Comparison of ENCODE assay signal across 22 cellular contexts in the genomic region with DNA sequence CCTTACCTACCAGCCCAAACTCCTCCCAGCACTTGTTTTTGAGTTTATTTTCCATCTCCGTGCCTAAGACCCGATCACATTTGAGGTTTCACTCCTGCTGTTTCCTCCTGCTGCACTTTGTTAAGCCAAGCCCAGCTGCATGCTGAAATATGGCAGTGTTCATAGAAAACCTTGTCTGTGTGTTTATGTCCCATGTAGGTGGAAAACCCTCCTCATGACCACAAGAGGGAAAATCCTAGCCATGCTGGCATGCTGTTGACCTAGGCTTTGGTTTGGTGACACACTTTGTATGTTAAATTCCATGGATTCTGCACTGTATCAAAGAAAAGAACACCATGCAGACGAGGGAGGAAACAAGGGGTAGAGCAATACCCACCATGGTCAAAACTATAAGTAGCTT.
"Had no signal": no experiment of that assay in that cellular context is flagged by ENCODE, and none has a peak within 500 bp of the region (broad histone marks: within the 10 kb centered on the region; RNA-seq: fewer than 3 reads in every experiment).

No MANE protein-coding gene starts in this region.

- H3K27ac Mint-ChIP-seq: activated naive CD8-positive, alpha-beta T cell; activated T-helper 1 cell treated with anti-CD3 and anti-CD28 coated beads, Interleukin-12 subunit alpha, Interleukin-12 subunit beta, Interleukin-2, Interleukin-4 antibody, amounts not matched to agents 30 ng/mL and 10 ng/mL and 1 ng/mL, durations not matched to agents 14 hours and 24 hours and 36 hours; mesothelial cell of epicardium; nephron progenitor cell; stimulated activated naive B cell treated with anti-CD40 and anti-IgM and Interleukin-4, amounts not matched to agents 10 μg/mL and 1 μg/mL and 100 μg/mL, for 72 hours had no signal

- H3K36me3 Mint-ChIP-seq: mesothelial cell of epicardium had no signal

- H3K4me3 ChIP-seq: breast epithelium, lung, sigmoid colon, tibial nerve, uterus had no signal

- H3K9me3 Mint-ChIP-seq: activated T-helper 1 cell treated with anti-CD3 and anti-CD28 coated beads, Interleukin-12 subunit alpha, Interleukin-12 subunit beta, Interleukin-2, Interleukin-4 antibody, amounts not matched to agents 30 ng/mL and 10 ng/mL and 1 ng/mL, durations not matched to agents 14 hours and 24 hours and 36 hours; stimulated activated naive B cell treated with anti-CD40 and anti-IgM and Interleukin-4, amounts not matched to agents 10 μg/mL and 1 μg/mL and 100 μg/mL, for 72 hours had no signal

- H3K27ac ChIP-seq: breast epithelium, sigmoid colon, tibial nerve, uterus had no signal

- DNase-seq: activated CD4-positive, alpha-beta T cell treated with anti-CD3 and anti-CD28 coated beads, Interleukin-2, amount 50 U/mL, for 48 hours; activated T-cell treated with anti-CD3 and anti-CD28 coated beads for 4 hours; amygdala; dermis blood vessel endothelial cell; effector memory CD4-positive, alpha-beta T cell; hippocampal formation; islet precursor cell; nephron progenitor cell; occipital lobe; posterior cingulate gyrus; sigmoid colon; stimulated activated naive B cell treated with anti-CD40 and anti-IgM and Interleukin-4, amounts not matched to agents 10 μg/mL and 1 μg/mL and 100 μg/mL, for 72 hours; substantia nigra; SW 1271; T-helper 2 cell; uterus had no signal

- H3K4me1 ChIP-seq: breast epithelium, sigmoid colon, tibial nerve, uterus had no signal

- H3K4me3 Mint-ChIP-seq: activated naive CD8-positive, alpha-beta T cell; activated T-helper 1 cell treated with anti-CD3 and anti-CD28 coated beads, Interleukin-12 subunit alpha, Interleukin-12 subunit beta, Interleukin-2, Interleukin-4 antibody, amounts not matched to agents 30 ng/mL and 10 ng/mL and 1 ng/mL, durations not matched to agents 14 hours and 24 hours and 36 hours; mesothelial cell of epicardium; nephron progenitor cell; stimulated activated naive B cell treated with anti-CD40 and anti-IgM and Interleukin-4, amounts not matched to agents 10 μg/mL and 1 μg/mL and 100 μg/mL, for 72 hours had no signal

- ATAC-seq: stimulated activated naive B cell treated with anti-CD40 and anti-IgM and Interleukin-4, amounts not matched to agents 10 μg/mL and 1 μg/mL and 100 μg/mL, for 72 hours had no signal

- H3K27me3 Mint-ChIP-seq: activated naive CD8-positive, alpha-beta T cell; stimulated activated naive B cell treated with anti-CD40 and anti-IgM and Interleukin-4, amounts not matched to agents 10 μg/mL and 1 μg/mL and 100 μg/mL, for 72 hours had no signal

- H3K27me3 ChIP-seq: breast epithelium, sigmoid colon, tibial nerve, uterus had no signal

- H3K4me1 Mint-ChIP-seq: mesothelial cell of epicardium had no signal

- H3K36me3 ChIP-seq: breast epithelium, sigmoid colon, uterus had no signal
